In the genomic region with DNA sequence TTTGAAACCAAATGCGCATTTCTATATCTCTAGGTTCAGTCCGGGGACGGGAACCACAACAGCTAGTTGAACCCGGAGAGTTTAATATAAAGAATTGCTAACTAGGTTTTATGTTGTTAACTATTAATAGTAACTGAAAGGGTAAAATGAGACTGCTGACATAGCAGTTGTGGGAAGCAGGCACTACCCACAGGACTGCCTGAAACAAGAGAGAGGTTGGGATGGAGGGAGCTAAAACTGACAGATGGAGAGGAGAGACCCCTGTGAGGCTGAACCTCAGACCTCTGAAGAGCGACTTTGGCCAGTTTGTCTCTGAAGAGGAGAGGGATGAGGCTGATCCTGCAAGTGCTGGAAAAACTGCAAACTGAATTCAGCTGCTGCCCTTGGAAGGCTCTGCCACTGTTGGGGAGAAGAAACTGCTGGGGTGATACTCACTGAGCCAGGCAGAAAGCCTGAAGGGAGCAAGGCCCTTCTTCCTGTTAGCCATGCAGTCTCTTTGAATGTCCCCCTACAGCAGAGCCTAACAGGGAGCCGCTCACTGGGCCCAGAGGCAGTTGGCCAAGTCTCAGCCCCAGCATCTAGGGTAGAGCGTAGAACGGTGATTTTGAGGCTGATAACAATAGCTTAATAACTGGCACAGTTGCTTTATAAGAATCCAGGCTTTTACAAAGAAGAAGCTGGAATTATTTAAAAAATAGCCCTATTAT, we compare ENCODE assay signal across 23 cellular contexts.
"Had no signal": no experiment of that assay in that cellular context is flagged by ENCODE, and none has a peak within 500 bp of the region (broad histone marks: within the 10 kb centered on the region; RNA-seq: fewer than 3 reads in every experiment).

No MANE protein-coding gene starts in this region.

- H3K9me3 Mint-ChIP-seq: activated naive CD4-positive, alpha-beta T cell treated with anti-CD3 and anti-CD28 coated beads for 36 hours; activated naive CD8-positive, alpha-beta T cell treated with anti-CD3 and anti-CD28 coated beads, Interleukin-2, amount 50 U/mL, for 24 hours had no signal

- H3K4me1 ChIP-seq: body of pancreas, lower lobe of right lung, upper lobe of left lung had no signal

- H3K36me3 ChIP-seq: lower lobe of right lung, thoracic aorta, upper lobe of left lung had no signal

- ATAC-seq: activated naive CD8-positive, alpha-beta T cell treated with anti-CD3 and anti-CD28 coated beads, Interleukin-2, amount 50 U/mL, for 24 hours; body of pancreas; left lobe of liver; lower lobe of right lung; T-helper 17 cell had no signal

- H3K36me3 Mint-ChIP-seq: activated CD4-positive, alpha-beta memory T cell treated with anti-CD3 and anti-CD28 coated beads for 36 hours; naive B cell had no signal

- DNase-seq: activated CD4-positive, alpha-beta memory T cell treated with anti-CD3 and anti-CD28 coated beads for 36 hours; activated CD4-positive, alpha-beta T cell treated with anti-CD3 and anti-CD28 coated beads for 4 hours; activated CD4-positive, CD25-positive, alpha-beta regulatory T cell; activated effector memory CD4-positive, alpha-beta T cell treated with Interleukin-2 at 50 U/mL for 16 hours; activated naive CD4-positive, alpha-beta T cell treated with anti-CD3 and anti-CD28 coated beads for 36 hours; activated naive CD8-positive, alpha-beta T cell treated with anti-CD3 and anti-CD28 coated beads, Interleukin-2, amount 50 U/mL, for 24 hours; activated T-cell treated with anti-CD3 and anti-CD28 coated beads, Interleukin-2, amount 50 U/mL, for 48 hours; body of pancreas; caudate nucleus; dermis blood vessel endothelial cell; effector CD8-positive, alpha-beta T cell; foreskin melanocyte; kidney; lower lobe of right lung; naive B cell; retina; stimulated activated CD4-positive, alpha-beta T cell treated with anti-CD3 and anti-CD28 coated beads, Interleukin-2, amount 100 ng/mL, for 48 hours; stimulated activated naive CD4-positive, alpha-beta T cell treated with Interleukin-2 at 50 U/mL for 16 hours; T-helper 17 cell; upper lobe of left lung had no signal

- H3K27me3 ChIP-seq: body of pancreas, upper lobe of left lung had no signal

- H3K27ac ChIP-seq: body of pancreas, lower lobe of right lung, thoracic aorta, upper lobe of left lung had no signal

- H3K4me3 Mint-ChIP-seq: activated CD4-positive, alpha-beta memory T cell treated with anti-CD3 and anti-CD28 coated beads for 36 hours; activated naive CD4-positive, alpha-beta T cell treated with anti-CD3 and anti-CD28 coated beads for 36 hours; activated naive CD8-positive, alpha-beta T cell treated with anti-CD3 and anti-CD28 coated beads, Interleukin-2, amount 50 U/mL, for 24 hours; naive B cell; neural crest cell; T-helper 17 cell had no signal

- H3K9me3 ChIP-seq: body of pancreas, lower lobe of right lung, thoracic aorta, upper lobe of left lung had no signal

- H3K27ac Mint-ChIP-seq: activated CD4-positive, alpha-beta memory T cell treated with anti-CD3 and anti-CD28 coated beads for 36 hours; activated naive CD4-positive, alpha-beta T cell treated with anti-CD3 and anti-CD28 coated beads for 36 hours; activated naive CD8-positive, alpha-beta T cell treated with anti-CD3 and anti-CD28 coated beads, Interleukin-2, amount 50 U/mL, for 24 hours; naive B cell; T-helper 17 cell had no signal

- H3K4me3 ChIP-seq: body of pancreas, lower lobe of right lung, thoracic aorta, upper lobe of left lung had no signal

- H3K4me1 Mint-ChIP-seq: activated naive CD8-positive, alpha-beta T cell treated with anti-CD3 and anti-CD28 coated beads, Interleukin-2, amount 50 U/mL, for 24 hours; naive B cell; T-helper 17 cell had no signal

- H3K27me3 Mint-ChIP-seq: activated CD4-positive, alpha-beta memory T cell treated with anti-CD3 and anti-CD28 coated beads for 36 hours; activated naive CD8-positive, alpha-beta T cell treated with anti-CD3 and anti-CD28 coated beads, Interleukin-2, amount 50 U/mL, for 24 hours; naive B cell; T-helper 17 cell had no signal
